ENCODE assay signal across 9 cellular contexts in the genomic region with DNA sequence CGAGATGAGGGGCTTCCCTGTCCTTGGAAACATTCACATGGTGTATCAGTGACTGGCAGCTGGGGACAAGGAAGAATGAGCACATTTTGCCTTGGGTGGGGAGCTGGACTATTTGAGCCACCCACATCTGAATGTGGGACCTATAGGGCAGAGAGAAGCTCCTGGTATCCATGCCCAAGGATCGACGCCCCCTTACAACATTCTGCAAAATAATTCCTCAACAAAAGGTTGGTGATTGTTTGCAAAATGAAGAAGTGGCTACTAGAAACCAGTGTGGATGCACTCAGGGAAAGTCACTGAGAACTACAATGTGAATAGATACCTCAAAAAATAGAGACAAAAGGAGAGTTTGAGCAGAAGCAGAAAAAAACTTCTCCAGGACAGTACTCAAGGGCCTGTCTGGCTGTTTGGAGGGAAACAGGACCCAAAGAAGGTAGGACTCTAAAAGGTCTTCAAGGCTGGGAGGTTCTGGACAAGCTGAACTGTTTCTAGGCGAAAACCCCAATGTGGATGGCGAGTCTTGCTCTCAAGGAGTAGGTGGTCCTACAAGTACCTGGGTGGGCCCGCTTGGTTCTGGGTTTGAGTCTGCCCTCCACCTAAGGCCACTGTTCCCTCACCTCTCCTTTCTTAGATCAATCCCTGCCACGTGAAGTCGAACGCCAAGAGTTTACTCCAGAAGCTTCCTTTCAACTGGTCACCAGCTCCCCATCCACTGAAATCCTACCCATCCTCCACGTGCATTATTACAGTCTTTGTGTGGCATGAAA.
DNase-seq lines count a peak whose midpoint lies in the region; TF ChIP-seq lines count a peak whose summit lies in the region.
"Had no signal": no experiment of that assay in that cellular context is flagged by ENCODE, and none has a peak within 500 bp of the region (broad histone marks: within the 10 kb centered on the region; RNA-seq: fewer than 3 reads in every experiment).

No MANE protein-coding gene starts in this region.

- DNase-seq in breast epithelium (ENCODE audit: low spot score in 2 of 2): no peak
- no peak for DNase-seq in Ammon's horn (ENCODE audit: low spot score)
- DNase-seq in DMS153 (lab: John Stamatoyannopoulos, UW): no peak
- no peak for DNase-seq in dedifferentiated amniotic fluid mesenchymal stem cell (ENCODE audit: extremely low spot score)
- DNase-seq in RPMI8226: no peak
- DNase-seq: NCI-H1436 treated with DMSO at 0.1 percent for 48 hours had no signal

- H3K27ac ChIP-seq in BLaER1 (no peak overlapping the region), breast epithelium (no peak overlapping the region)

- peaks cover 27 to 30% (median 27%) of the 10 kb centered on the region in 3 donors for H3K4me1 Mint-ChIP-seq in IgD-negative memory B cell
- H3K4me1 Mint-ChIP-seq in nephron: peaks cover 37% of the 10 kb centered on the region

- H3K9me3 ChIP-seq in BLaER1 (no peaks in the 10 kb centered on the region), breast epithelium (no peaks in the 10 kb centered on the region)

- no peak for TF ChIP-seq POLR2A in breast epithelium (IDR thresholded peaks at IDR 0.05)

- intact Hi-C loops in breast epithelium (cut with DNase I; ENCODE audit: low total_unique reads): no loop called here

- peaks cover 59% of the 10 kb centered on the region for H4K20me1 ChIP-seq in BLaER1

- no peaks in the 10 kb centered on the region for H3K27me3 ChIP-seq in BLaER1
- no peaks in the 10 kb centered on the region for H3K27me3 ChIP-seq in breast epithelium

- H3K4me3 Mint-ChIP-seq in IgD-negative memory B cell: peak overlapping the region; percentile 55 to 97 (median 88)
- H3K4me3 Mint-ChIP-seq in nephron: peak overlapping the region; percentile 95 to 98 (median 97)

- H3K4me2 ChIP-seq in BLaER1: peak overlapping the region; percentile 91

- TF ChIP-seq CTCF in breast epithelium (IDR thresholded peaks at IDR 0.05) (no peak), nephron (IDR thresholded peaks at IDR 0.05; ENCODE audit: unreplicated experiment in 3 of 3) (no peak)

- H3K27me3 Mint-ChIP-seq in IgD-negative memory B cell: no peaks in the 10 kb centered on the region
- peaks cover 1% of the 10 kb centered on the region for H3K27me3 Mint-ChIP-seq in nephron (ENCODE audit: low read depth)

- H3K4me1 ChIP-seq in BLaER1 (peaks cover 42% of the 10 kb centered on the region), breast epithelium (peaks cover 7% of the 10 kb centered on the region in 2 donors)

- no peaks in the 10 kb centered on the region for H3K9me3 Mint-ChIP-seq in IgD-negative memory B cell
- H3K9me3 Mint-ChIP-seq in nephron: no peaks in the 10 kb centered on the region

- H3K27ac Mint-ChIP-seq in IgD-negative memory B cell: peak overlapping the region in 2 of 3 donors; percentile 81 to 84
- peak overlapping the region; percentile 66 to 94 (median 85) for H3K27ac Mint-ChIP-seq in nephron

- H3K36me3 Mint-ChIP-seq in IgD-negative memory B cell (peaks cover 4% of the 10 kb centered on the region), nephron (ENCODE audit: low read depth) (peaks cover 36% of the 10 kb centered on the region)

- peak overlapping the region; percentile 95; the same call in 1 of the 2 replicates for H3K9ac ChIP-seq in BLaER1

- peaks cover 53% of the 10 kb centered on the region for H3K36me3 ChIP-seq in BLaER1
- no peaks in the 10 kb centered on the region for H3K36me3 ChIP-seq in breast epithelium

- H3K4me3 ChIP-seq in BLaER1 (peak overlapping the region; percentile 97; the same call in 1 of the 2 replicates), breast epithelium (peak overlapping the region in 2 of 3 donors; percentile 77 to 90)
